Comparison of ENCODE assay signal across 13 cellular contexts in the genomic region with DNA sequence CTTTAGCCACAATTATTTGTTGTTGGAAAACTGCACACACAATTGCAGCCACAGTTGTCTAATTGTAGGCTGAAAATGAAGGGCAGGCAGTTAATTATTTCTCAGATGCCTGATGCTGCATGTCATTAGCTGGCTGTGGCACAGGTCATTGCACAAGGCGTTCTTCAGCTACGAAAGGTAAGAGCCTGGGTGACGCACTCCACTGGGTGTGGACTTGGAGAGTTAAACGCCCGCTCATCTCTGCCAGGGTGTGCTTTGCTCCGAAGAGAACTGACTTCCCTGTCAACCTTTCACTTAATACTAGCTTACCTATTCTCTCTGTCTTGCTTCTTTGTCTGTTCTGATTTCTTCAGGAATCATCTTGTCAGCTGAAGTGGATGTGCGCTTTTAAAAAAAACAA.
DNase-seq lines count a peak whose midpoint lies in the region; ATAC-seq, FAIRE-seq and TF ChIP-seq lines count a peak whose summit lies in the region.
"Had no signal": no experiment of that assay in that cellular context is flagged by ENCODE, and none has a peak within 500 bp of the region (broad histone marks: within the 10 kb centered on the region; RNA-seq: fewer than 3 reads in every experiment).

No MANE protein-coding gene starts in this region.

- no peaks in the 10 kb centered on the region for H3K9me3 Mint-ChIP-seq in GM23338
- H3K9me3 Mint-ChIP-seq: activated T-helper 17 cell treated with anti-CD3 and anti-CD28 coated beads, Interleukin-2, amount 50 U/mL, for 72 hours had no signal

- no peak overlapping the region for H3K4me3 Mint-ChIP-seq in GM23338
- H3K4me3 Mint-ChIP-seq: activated T-helper 17 cell treated with anti-CD3 and anti-CD28 coated beads, Interleukin-2, amount 50 U/mL, for 72 hours; neural progenitor cell had no signal

- H3F3A ChIP-seq in GM23338 (replicated peaks; ENCODE audit: low read depth) = no peaks in the 10 kb centered on the region

- no peaks in the 10 kb centered on the region for H3K9me2 ChIP-seq in GM23338 (ENCODE audit: insufficient read depth)

- H3K4me3 ChIP-seq in bronchial epithelial cell (ENCODE audit: low read depth, low read length) (no peak overlapping the region), GM23338 (no peak overlapping the region)
- H3K4me3 ChIP-seq: neural progenitor cell had no signal

- H3K4me2 ChIP-seq in GM23338 = no peak overlapping the region
- H3K4me2 ChIP-seq: neural progenitor cell had no signal

- no peak for FAIRE-seq in bronchial epithelial cell (lab: Jason Lieb, UNC)
- no peak for FAIRE-seq in HTR-8/SVneo (lab: Jason Lieb, UNC)

- ATAC-seq in left lobe of liver (peak; percentile 98), GM23338 (no peak)
- ATAC-seq: activated T-helper 17 cell treated with anti-CD3 and anti-CD28 coated beads, Interleukin-2, amount 50 U/mL, for 72 hours had no signal

- H3K36me3 Mint-ChIP-seq in GM23338 (ENCODE audit: low read depth) = no peaks in the 10 kb centered on the region
- H3K36me3 Mint-ChIP-seq: neural progenitor cell had no signal

- H4K20me1 ChIP-seq in GM23338 (replicated peaks; ENCODE audit: insufficient read depth) = no peaks in the 10 kb centered on the region

- no peaks in the 10 kb centered on the region for H3K79me2 ChIP-seq in GM23338 (replicated peaks; ENCODE audit: insufficient read depth)

- H3K27ac Mint-ChIP-seq in GM23338 = no peak overlapping the region
- H3K27ac Mint-ChIP-seq: activated T-helper 17 cell treated with anti-CD3 and anti-CD28 coated beads, Interleukin-2, amount 50 U/mL, for 72 hours; neural progenitor cell had no signal

- H2AFZ ChIP-seq in GM23338 = no peak overlapping the region

- no peak overlapping the region for H3K27ac ChIP-seq in GM23338 (ENCODE audit: low read depth)
- H3K27ac ChIP-seq: neural progenitor cell, VCaP had no signal

- H3K4me1 Mint-ChIP-seq in GM23338 = peaks cover 7% of the 10 kb centered on the region
- H3K4me1 Mint-ChIP-seq: activated T-helper 17 cell treated with anti-CD3 and anti-CD28 coated beads, Interleukin-2, amount 50 U/mL, for 72 hours had no signal

- H3K4me1 ChIP-seq in GM23338 (ENCODE audit: insufficient read depth) = no peaks in the 10 kb centered on the region
- H3K4me1 ChIP-seq: neural progenitor cell had no signal

- TF ChIP-seq CTCF in bronchial epithelial cell (IDR thresholded peaks at IDR 0.05; ENCODE audit: insufficient read depth, low read length, severe bottlenecking) = no peak
- TF ChIP-seq CTCF in GM23338 (conservative IDR thresholded peaks at IDR 0.05; ENCODE audit: low read depth in 2 of 2) = no peak

- H3K27me3 Mint-ChIP-seq in GM23338 (ENCODE audit: insufficient read depth, low read depth, poor library complexity) = peaks cover 4% of the 10 kb centered on the region

- DNase-seq in NCI-H2227 treated with DMSO at 0.1 percent for 48 hours (lab: John Stamatoyannopoulos, UW) (peak; percentile 4), NCI-H2227 (lab: John Stamatoyannopoulos, UW; ENCODE audit: unreplicated experiment) (no peak), bronchial epithelial cell (ENCODE audit: low read depth) (peak; percentile 98), left lobe of liver (ENCODE audit: low spot score) (peak; percentile 95), ureter (ENCODE audit: low spot score) (peak; percentile 53), GM23338 (ENCODE audit: low spot score) (no peak), HTR-8/SVneo (ENCODE audit: insufficient read length, low spot score) (no peak), hippocampal formation (lab: John Stamatoyannopoulos, UW) (no peak)
- DNase-seq: MM.1S; stimulated activated CD4-positive, alpha-beta T cell treated with anti-CD3 and anti-CD28 coated beads, Interleukin-4, amount 100 ng/mL, for 1 hour had no signal

- H3K36me3 ChIP-seq in bronchial epithelial cell (ENCODE audit: control insufficient read depth, insufficient read depth, low read length) = no peaks in the 10 kb centered on the region
- H3K36me3 ChIP-seq in GM23338 (ENCODE audit: insufficient read depth) = no peaks in the 10 kb centered on the region
- H3K36me3 ChIP-seq: neural progenitor cell had no signal

- H3K27me3 ChIP-seq in bronchial epithelial cell (ENCODE audit: control insufficient read depth, insufficient read depth, low read length) = no peaks in the 10 kb centered on the region
- H3K27me3 ChIP-seq in GM23338 (ENCODE audit: insufficient read depth) = no peaks in the 10 kb centered on the region
- H3K27me3 ChIP-seq: neural progenitor cell had no signal

TF ChIP-seq in GM23338, 12 proteins besides CTCF, POLR2A, EP300 and RAD21:
- TF ChIP-seq, protein P1, sequence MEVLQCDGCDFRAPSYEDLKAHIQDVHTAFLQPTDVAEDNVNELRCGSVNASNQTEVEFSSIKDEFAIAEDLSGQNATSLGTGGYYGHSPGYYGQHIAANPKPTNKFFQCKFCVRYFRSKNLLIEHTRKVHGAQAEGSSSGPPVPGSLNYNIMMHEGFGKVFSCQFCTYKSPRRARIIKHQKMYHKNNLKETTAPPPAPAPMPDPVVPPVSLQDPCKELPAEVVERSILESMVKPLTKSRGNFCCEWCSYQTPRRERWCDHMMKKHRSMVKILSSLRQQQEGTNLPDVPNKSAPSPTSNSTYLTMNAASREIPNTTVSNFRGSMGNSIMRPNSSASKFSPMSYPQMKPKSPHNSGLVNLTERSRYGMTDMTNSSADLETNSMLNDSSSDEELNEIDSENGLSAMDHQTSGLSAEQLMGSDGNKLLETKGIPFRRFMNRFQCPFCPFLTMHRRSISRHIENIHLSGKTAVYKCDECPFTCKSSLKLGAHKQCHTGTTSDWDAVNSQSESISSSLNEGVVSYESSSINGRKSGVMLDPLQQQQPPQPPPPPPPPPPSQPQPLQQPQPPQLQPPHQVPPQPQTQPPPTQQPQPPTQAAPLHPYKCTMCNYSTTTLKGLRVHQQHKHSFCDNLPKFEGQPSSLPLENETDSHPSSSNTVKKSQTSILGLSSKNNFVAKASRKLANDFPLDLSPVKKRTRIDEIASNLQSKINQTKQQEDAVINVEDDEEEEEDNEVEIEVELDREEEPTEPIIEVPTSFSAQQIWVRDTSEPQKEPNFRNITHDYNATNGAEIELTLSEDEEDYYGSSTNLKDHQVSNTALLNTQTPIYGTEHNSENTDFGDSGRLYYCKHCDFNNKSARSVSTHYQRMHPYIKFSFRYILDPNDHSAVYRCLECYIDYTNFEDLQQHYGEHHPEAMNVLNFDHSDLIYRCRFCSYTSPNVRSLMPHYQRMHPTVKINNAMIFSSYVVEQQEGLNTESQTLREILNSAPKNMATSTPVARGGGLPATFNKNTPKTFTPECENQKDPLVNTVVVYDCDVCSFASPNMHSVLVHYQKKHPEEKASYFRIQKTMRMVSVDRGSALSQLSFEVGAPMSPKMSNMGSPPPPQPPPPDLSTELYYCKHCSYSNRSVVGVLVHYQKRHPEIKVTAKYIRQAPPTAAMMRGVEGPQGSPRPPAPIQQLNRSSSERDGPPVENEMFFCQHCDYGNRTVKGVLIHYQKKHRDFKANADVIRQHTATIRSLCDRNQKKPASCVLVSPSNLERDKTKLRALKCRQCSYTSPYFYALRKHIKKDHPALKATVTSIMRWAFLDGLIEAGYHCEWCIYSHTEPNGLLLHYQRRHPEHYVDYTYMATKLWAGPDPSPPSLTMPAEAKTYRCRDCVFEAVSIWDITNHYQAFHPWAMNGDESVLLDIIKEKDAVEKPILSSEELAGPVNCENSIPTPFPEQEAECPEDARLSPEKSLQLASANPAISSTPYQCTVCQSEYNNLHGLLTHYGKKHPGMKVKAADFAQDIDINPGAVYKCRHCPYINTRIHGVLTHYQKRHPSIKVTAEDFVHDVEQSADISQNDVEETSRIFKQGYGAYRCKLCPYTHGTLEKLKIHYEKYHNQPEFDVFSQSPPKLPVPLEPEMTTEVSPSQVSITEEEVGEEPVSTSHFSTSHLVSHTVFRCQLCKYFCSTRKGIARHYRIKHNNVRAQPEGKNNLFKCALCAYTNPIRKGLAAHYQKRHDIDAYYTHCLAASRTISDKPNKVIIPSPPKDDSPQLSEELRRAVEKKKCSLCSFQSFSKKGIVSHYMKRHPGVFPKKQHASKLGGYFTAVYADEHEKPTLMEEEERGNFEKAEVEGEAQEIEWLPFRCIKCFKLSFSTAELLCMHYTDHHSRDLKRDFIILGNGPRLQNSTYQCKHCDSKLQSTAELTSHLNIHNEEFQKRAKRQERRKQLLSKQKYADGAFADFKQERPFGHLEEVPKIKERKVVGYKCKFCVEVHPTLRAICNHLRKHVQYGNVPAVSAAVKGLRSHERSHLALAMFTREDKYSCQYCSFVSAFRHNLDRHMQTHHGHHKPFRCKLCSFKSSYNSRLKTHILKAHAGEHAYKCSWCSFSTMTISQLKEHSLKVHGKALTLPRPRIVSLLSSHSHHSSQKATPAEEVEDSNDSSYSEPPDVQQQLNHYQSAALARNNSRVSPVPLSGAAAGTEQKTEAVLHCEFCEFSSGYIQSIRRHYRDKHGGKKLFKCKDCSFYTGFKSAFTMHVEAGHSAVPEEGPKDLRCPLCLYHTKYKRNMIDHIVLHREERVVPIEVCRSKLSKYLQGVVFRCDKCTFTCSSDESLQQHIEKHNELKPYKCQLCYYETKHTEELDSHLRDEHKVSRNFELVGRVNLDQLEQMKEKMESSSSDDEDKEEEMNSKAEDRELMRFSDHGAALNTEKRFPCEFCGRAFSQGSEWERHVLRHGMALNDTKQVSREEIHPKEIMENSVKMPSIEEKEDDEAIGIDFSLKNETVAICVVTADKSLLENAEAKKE (CRISPR knock-in tag; IDR thresholded peaks at IDR 0.05) = no peak
- TF ChIP-seq NANOG (IDR thresholded peaks at IDR 0.05; ENCODE audit: borderline replicate concordance) (no peak), EZH2phosphoT487 (IDR thresholded peaks at IDR 0.05; ENCODE audit: unreplicated experiment) (no peak), ZNF331 (CRISPR knock-in tag; IDR thresholded peaks at IDR 0.05; ENCODE audit: low read depth) (no peak), EZH2 (IDR thresholded peaks at IDR 0.05; ENCODE audit: low read depth, unreplicated experiment) (no peak), POLR2AphosphoS5 (IDR thresholded peaks at IDR 0.05; ENCODE audit: low read depth) (no peak)
- TF ChIP-seq, protein P2, sequence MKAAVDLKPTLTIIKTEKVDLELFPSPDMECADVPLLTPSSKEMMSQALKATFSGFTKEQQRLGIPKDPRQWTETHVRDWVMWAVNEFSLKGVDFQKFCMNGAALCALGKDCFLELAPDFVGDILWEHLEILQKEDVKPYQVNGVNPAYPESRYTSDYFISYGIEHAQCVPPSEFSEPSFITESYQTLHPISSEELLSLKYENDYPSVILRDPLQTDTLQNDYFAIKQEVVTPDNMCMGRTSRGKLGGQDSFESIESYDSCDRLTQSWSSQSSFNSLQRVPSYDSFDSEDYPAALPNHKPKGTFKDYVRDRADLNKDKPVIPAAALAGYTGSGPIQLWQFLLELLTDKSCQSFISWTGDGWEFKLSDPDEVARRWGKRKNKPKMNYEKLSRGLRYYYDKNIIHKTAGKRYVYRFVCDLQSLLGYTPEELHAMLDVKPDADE (IDR thresholded peaks at IDR 0.05) = no peak
TF ChIP-seq in GM23338: peak in this region for 0.

Comparison
In these comparisons a context has a peak if more than half of its experiments do, and no peak if none do; other contexts are left out.
1. DNase-seq: peak in NCI-H2227 treated with DMSO at 0.1 percent for 48 hours (single experiment), bronchial epithelial cell (single experiment), left lobe of liver (single experiment) and ureter (single experiment); none in NCI-H2227 (single experiment), GM23338 (single experiment), HTR-8/SVneo (single experiment) and hippocampal formation (0 of 2).